In the genomic region with DNA sequence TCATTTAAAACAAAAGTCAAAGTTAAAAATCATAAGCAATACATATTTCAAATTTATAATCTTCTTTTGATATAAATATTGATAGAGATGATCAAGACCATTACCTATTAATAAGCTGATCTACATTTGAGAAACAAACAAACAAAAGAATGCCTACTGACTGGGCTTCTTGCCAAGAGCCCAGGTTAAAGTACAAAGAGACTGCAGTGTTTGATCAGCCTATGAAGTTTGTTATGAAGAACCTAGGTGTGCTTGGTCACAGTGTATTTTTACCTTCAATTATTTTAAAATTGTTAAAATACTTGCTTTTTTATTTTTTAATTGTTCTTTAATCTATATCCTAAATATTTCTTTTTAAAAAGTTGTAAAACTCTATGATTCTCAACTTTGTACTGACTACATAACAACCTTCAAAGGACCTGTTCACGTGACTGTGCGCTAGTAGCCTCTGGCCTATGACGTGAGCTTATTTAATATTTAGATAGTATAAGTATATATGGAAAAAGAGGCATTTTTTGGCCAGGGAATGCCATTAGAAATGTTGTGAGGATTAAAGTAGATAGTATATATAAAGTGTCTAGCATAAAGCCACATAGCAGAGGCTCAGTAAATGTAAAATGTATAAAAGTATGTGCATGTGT, we compare ENCODE assay signal across 22 cellular contexts.
"Had no signal": no experiment of that assay in that cellular context is flagged by ENCODE, and none has a peak within 500 bp of the region (broad histone marks: within the 10 kb centered on the region; RNA-seq: fewer than 3 reads in every experiment).

No MANE protein-coding gene starts in this region.

- H3K27me3 Mint-ChIP-seq: activated naive CD8-positive, alpha-beta T cell; naive B cell had no signal

- H3K27ac ChIP-seq: coronary artery, foreskin keratinocyte, neural progenitor cell, stomach, testis, upper lobe of right lung had no signal

- H3K9me3 Mint-ChIP-seq: activated T-cell treated with anti-CD3 and anti-CD28 coated beads, Interleukin-2, amount 50 U/mL, for 72 hours; brain; naive B cell; neural progenitor cell; WTC11 had no signal

- H3K36me3 Mint-ChIP-seq: activated naive CD8-positive, alpha-beta T cell; brain; naive B cell; neural progenitor cell; WTC11 had no signal

- H3K27me3 ChIP-seq: neural progenitor cell, stomach, testis, upper lobe of right lung had no signal

- H3K27ac Mint-ChIP-seq: activated CD8-positive, alpha-beta T cell treated with anti-CD3 and anti-CD28 coated beads, Interleukin-2, amount 10 ng/mL, durations not matched to agents 7 days and 5 days; activated naive CD8-positive, alpha-beta T cell; activated T-cell treated with anti-CD3 and anti-CD28 coated beads, Interleukin-2, amount 50 U/mL, for 72 hours; brain; naive B cell; neural progenitor cell; WTC11 had no signal

- ATAC-seq: activated CD8-positive, alpha-beta T cell treated with anti-CD3 and anti-CD28 coated beads, Interleukin-2, amount 10 ng/mL, durations not matched to agents 7 days and 5 days; activated T-cell treated with anti-CD3 and anti-CD28 coated beads, Interleukin-2, amount 50 U/mL, for 72 hours; foreskin keratinocyte; upper lobe of right lung; WTC11 had no signal

- H3K9me3 ChIP-seq: stomach, testis, upper lobe of right lung had no signal

- H3K4me2 ChIP-seq: neural progenitor cell had no signal

- DNase-seq: activated CD4-positive, alpha-beta T cell treated with anti-CD3 and anti-CD28 coated beads for 4 hours; activated CD8-positive, alpha-beta memory T cell treated with anti-CD3 and anti-CD28 coated beads, Interleukin-2, amount 50 U/mL, for 48 hours; activated CD8-positive, alpha-beta T cell treated with anti-CD3 and anti-CD28 coated beads, Interleukin-2, amount 10 ng/mL, durations not matched to agents 7 days and 5 days; activated gamma-delta T cell; activated T-cell treated with anti-CD3 and anti-CD28 coated beads, Interleukin-2, amount 50 U/mL, for 72 hours; amygdala; central memory CD4-positive, alpha-beta T cell; effector memory CD4-positive, alpha-beta T cell; foreskin keratinocyte; midbrain; naive B cell; stimulated activated CD4-positive, alpha-beta T cell treated with anti-CD3 and anti-CD28 coated beads, Interleukin-12 subunit alpha, Interleukin-12 subunit beta, amount 100 ng/mL, for 4 hours; stimulated activated CD4-positive, alpha-beta T cell treated with anti-CD3 and anti-CD28 coated beads, Interleukin-2, amount 100 ng/mL, for 24 hours; stomach; testis; upper lobe of right lung had no signal

- H3K4me3 ChIP-seq: coronary artery, lung, neural progenitor cell, stomach, testis, upper lobe of right lung had no signal

- H3K36me3 ChIP-seq: neural progenitor cell, stomach, upper lobe of right lung had no signal

- H3K4me1 ChIP-seq: foreskin keratinocyte, neural progenitor cell, testis, upper lobe of right lung had no signal

- H3K4me1 Mint-ChIP-seq: brain had no signal

- H3K4me3 Mint-ChIP-seq: activated CD8-positive, alpha-beta T cell treated with anti-CD3 and anti-CD28 coated beads, Interleukin-2, amount 10 ng/mL, durations not matched to agents 7 days and 5 days; activated naive CD8-positive, alpha-beta T cell; activated T-cell treated with anti-CD3 and anti-CD28 coated beads, Interleukin-2, amount 50 U/mL, for 72 hours; brain; naive B cell; neural progenitor cell; WTC11 had no signal

- H2AFZ ChIP-seq: neural progenitor cell had no signal
